Comparison of ENCODE assay signal across 9 cellular contexts in genomic region chr4:158826057-158826456, GRCh38. TPM values are rescaled to one million over a fixed set of nuclear protein-coding genes. Genes with fewer than 3 reads are reported as not detected.
DNase-seq lines count a peak whose midpoint lies in the region; ATAC-seq, FAIRE-seq and TF ChIP-seq lines count a peak whose summit lies in the region.
"Had no signal": no experiment of that assay in that cellular context is flagged by ENCODE, and none has a peak within 500 bp of the region (broad histone marks: within the 10 kb centered on the region; RNA-seq: fewer than 3 reads in every experiment).

No MANE protein-coding gene starts in this region.

- H3K4me3 Mint-ChIP-seq in activated CD4-positive, alpha-beta memory T cell treated with anti-CD3 and anti-CD28 coated beads, Interleukin-2, amount 10 ng/mL, durations not matched to agents 7 days and 5 days: no peak overlapping the region

- peak; percentile 66 for ATAC-seq in GM19372 (IDR thresholded peaks at IDR 0.05; ENCODE audit: low read depth, unreplicated experiment)
- ATAC-seq in HG02885 (IDR thresholded peaks at IDR 0.05; ENCODE audit: poor library complexity, unreplicated experiment): peak; percentile 50
- ATAC-seq in mucosa of descending colon: no peak

- POLR2A ChIA-PET in activated CD4-positive, alpha-beta memory T cell treated with anti-CD3 and anti-CD28 coated beads, Interleukin-2, amount 10 ng/mL, durations not matched to agents 7 days and 5 days (lab: Charles Lee): interaction anchor here (0.6 to 3.9 kb wide), 6 partner anchors 17 to 314 kb away, joined by 3 to 13 read pairs (median 4); partner anchors contain the start of gene FNIP2

- H3K27ac ChIP-seq in rectal smooth muscle tissue (ENCODE audit: low read depth, low read length): peak overlapping the region; percentile 1

- no peak for DNase-seq in activated CD4-positive, alpha-beta memory T cell treated with anti-CD3 and anti-CD28 coated beads, Interleukin-2, amount 10 ng/mL, durations not matched to agents 7 days and 5 days
- DNase-seq in stimulated activated CD8-positive, alpha-beta memory T cell treated with anti-CD3 and anti-CD28 coated beads, Interleukin-4, amount 100 ng/mL, for 48 hours: no peak
- DNase-seq in mucosa of descending colon (no peak), RCC 7860 (ENCODE audit: low spot score) (no peak), ACHN (no peak)
- DNase-seq: NCI-H2107 had no signal

- H3K4me1 Mint-ChIP-seq in activated CD4-positive, alpha-beta memory T cell treated with anti-CD3 and anti-CD28 coated beads, Interleukin-2, amount 10 ng/mL, durations not matched to agents 7 days and 5 days: peaks cover 67% of the 10 kb centered on the region

- no peaks in the 10 kb centered on the region for H3K27me3 Mint-ChIP-seq in activated CD4-positive, alpha-beta memory T cell treated with anti-CD3 and anti-CD28 coated beads, Interleukin-2, amount 10 ng/mL, durations not matched to agents 7 days and 5 days

- no peaks in the 10 kb centered on the region for H3K27me3 ChIP-seq in rectal smooth muscle tissue (ENCODE audit: control insufficient read depth, insufficient read depth, low read length)

- intact Hi-C loops in mucosa of descending colon (cut with DNase I, micrococcal nuclease): loop anchor here in 1 of 2 donors (10.0 kb wide), 1 partner anchor 51 kb away; no protein-coding TSS in a partner anchor

- H3K9ac ChIP-seq in rectal smooth muscle tissue (ENCODE audit: low read length): no peak overlapping the region

- no peaks in the 10 kb centered on the region for H3K9me3 Mint-ChIP-seq in activated CD4-positive, alpha-beta memory T cell treated with anti-CD3 and anti-CD28 coated beads, Interleukin-2, amount 10 ng/mL, durations not matched to agents 7 days and 5 days

- H3K36me3 ChIP-seq in rectal smooth muscle tissue (ENCODE audit: control insufficient read depth, insufficient read depth, low read length) (no peaks in the 10 kb centered on the region), mucosa of descending colon (ENCODE audit: low read depth) (no peaks in the 10 kb centered on the region)

- FAIRE-seq in RCC 7860 (lab: Jason Lieb, UNC): no peak

- H3K36me3 Mint-ChIP-seq in activated CD4-positive, alpha-beta memory T cell treated with anti-CD3 and anti-CD28 coated beads, Interleukin-2, amount 10 ng/mL, durations not matched to agents 7 days and 5 days (ENCODE audit: low read depth): peaks cover 27% of the 10 kb centered on the region

- H3K4me3 ChIP-seq in rectal smooth muscle tissue (ENCODE audit: low read length) (no peak overlapping the region), mucosa of descending colon (no peak overlapping the region)

- peak overlapping the region; percentile 25 for H3K27ac Mint-ChIP-seq in activated CD4-positive, alpha-beta memory T cell treated with anti-CD3 and anti-CD28 coated beads, Interleukin-2, amount 10 ng/mL, durations not matched to agents 7 days and 5 days

- no peaks in the 10 kb centered on the region for H3K9me3 ChIP-seq in mucosa of descending colon

- peaks cover 25% of the 10 kb centered on the region for H3K4me1 ChIP-seq in rectal smooth muscle tissue (ENCODE audit: control insufficient read depth, insufficient read depth, low read length)
- H3K4me1 ChIP-seq in mucosa of descending colon (ENCODE audit: low read depth): peaks cover 63% of the 10 kb centered on the region

- CTCF ChIA-PET in activated CD4-positive, alpha-beta memory T cell treated with anti-CD3 and anti-CD28 coated beads, Interleukin-2, amount 10 ng/mL, durations not matched to agents 7 days and 5 days (lab: Charles Lee): interaction anchor here (0.8 to 2.5 kb wide), 3 partner anchors 10 to 377 kb away, joined by 3 to 8 read pairs (median 3); no protein-coding TSS in a partner anchor

- in situ Hi-C loops in ACHN (cut with HindIII; ENCODE audit: low pct_ligation_motif_present, low pct_unique_long_range_greater_than_20kb, low sequenced_read_pairs): no loop called here

- no peak for TF ChIP-seq CTCF in mucosa of descending colon (IDR thresholded peaks at IDR 0.05)

RNA-seq across cellular contexts. Expression of gene FNIP2, which starts 57.2 kb away (rescaled TPM):
- 10 to 100 TPM; 16.9 to 17.3 TPM for total RNA-seq in activated CD4-positive, alpha-beta memory T cell treated with anti-CD3 and anti-CD28 coated beads, Interleukin-2, amount 10 ng/mL, durations not matched to agents 7 days and 5 days
- total RNA-seq in mucosa of descending colon: 10 to 100 TPM; 61.8 to 94.1 (median 73.4) TPM
